13 cellular contexts compared by ENCODE assay signal in genomic region chr2:127516031-127516430, GRCh38. TPM values are rescaled to one million over a fixed set of nuclear protein-coding genes. Genes with fewer than 3 reads are reported as not detected.
DNase-seq lines count a peak whose midpoint lies in the region; ATAC-seq, FAIRE-seq and TF ChIP-seq lines count a peak whose summit lies in the region.
"Had no signal": no experiment of that assay in that cellular context is flagged by ENCODE, and none has a peak within 500 bp of the region (broad histone marks: within the 10 kb centered on the region; RNA-seq: fewer than 3 reads in every experiment).

No MANE protein-coding gene starts in this region.

- no peaks in the 10 kb centered on the region for H3K9me2 ChIP-seq in GM23338 (ENCODE audit: insufficient read depth)

- H3K9me3 Mint-ChIP-seq in GM23338, result no peaks in the 10 kb centered on the region

- H3K27ac Mint-ChIP-seq in GM23338, result no peak overlapping the region
- H3K27ac Mint-ChIP-seq: progenitor cell of endocrine pancreas had no signal

- H4K20me1 ChIP-seq in GM23338 (replicated peaks; ENCODE audit: insufficient read depth) (peaks cover 89% of the 10 kb centered on the region), smooth muscle cell (ENCODE audit: low read depth) (peaks cover 100% of the 10 kb centered on the region)

- H3K4me2 ChIP-seq in GM23338 (peak overlapping the region; percentile 56; the same call in 1 of the 2 replicates), smooth muscle cell (peak overlapping the region; percentile 29)

- TF ChIP-seq POLR2A in body of pancreas (IDR thresholded peaks at IDR 0.05), result no peak

- H3F3A ChIP-seq in GM23338 (replicated peaks; ENCODE audit: low read depth), result no peaks in the 10 kb centered on the region
- peaks cover 3% of the 10 kb centered on the region for H3F3A ChIP-seq in smooth muscle cell (ENCODE audit: low read depth)

- no peak overlapping the region for H3K4me3 Mint-ChIP-seq in GM23338

- in situ Hi-C loops in KBM-7 (cut with MboI; ENCODE audit: low pct_unique_long_range_greater_than_20kb, low sequenced_read_pairs), result no loop called here

- peaks cover 36% of the 10 kb centered on the region for H3K4me1 Mint-ChIP-seq in GM23338

- H3K27ac ChIP-seq in GM23338 (ENCODE audit: low read depth), result peak overlapping the region; percentile 58
- no peak overlapping the region for H3K27ac ChIP-seq in body of pancreas
- peak overlapping the region; percentile 56 for H3K27ac ChIP-seq in smooth muscle cell (ENCODE audit: low read depth)
- H3K27ac ChIP-seq in small intestine (ENCODE audit: low read depth in 1 of 2, low read length in 1 of 2), result peak overlapping the region in 1 of 2 donors; percentile 9
- H3K27ac ChIP-seq: SK-N-MC had no signal

- peaks cover 37% of the 10 kb centered on the region for H3K36me3 Mint-ChIP-seq in GM23338 (ENCODE audit: low read depth)

- H3K79me2 ChIP-seq in GM23338 (replicated peaks; ENCODE audit: insufficient read depth) (peaks cover 100% of the 10 kb centered on the region), smooth muscle cell (ENCODE audit: low read depth) (peaks cover 98% of the 10 kb centered on the region)

- H3K36me3 ChIP-seq in GM23338 (ENCODE audit: insufficient read depth) (peaks cover 13% of the 10 kb centered on the region), body of pancreas (replicated peaks in 1 of 2; ENCODE audit: insufficient read depth in 1 of 2, low read depth in 2 of 2) (peaks cover 0 to 4% of the 10 kb centered on the region in 2 donors), smooth muscle cell (ENCODE audit: low read depth) (no peaks in the 10 kb centered on the region), small intestine (ENCODE audit: control insufficient read depth in 2 of 2, insufficient read depth in 2 of 2, low read length in 2 of 2) (peaks cover 4 to 16% of the 10 kb centered on the region in 2 donors)

- TF ChIP-seq CTCF in GM23338 (conservative IDR thresholded peaks at IDR 0.05; ENCODE audit: low read depth in 2 of 2) (no peak), body of pancreas (IDR thresholded peaks at IDR 0.05) (no peak), smooth muscle cell (IDR thresholded peaks at IDR 0.05; ENCODE audit: borderline replicate concordance, insufficient read depth, poor library complexity, severe bottlenecking) (no peak)

- H3K4me3 ChIP-seq in GM23338 (no peak overlapping the region), body of pancreas (no peak overlapping the region), smooth muscle cell (no peak overlapping the region), small intestine (ENCODE audit: low read depth in 1 of 2, low read length in 2 of 2) (no peak overlapping the region)
- H3K4me3 ChIP-seq: SK-N-MC had no signal

- H3K27me3 ChIP-seq in GM23338 (ENCODE audit: insufficient read depth) (no peaks in the 10 kb centered on the region), body of pancreas (no peaks in the 10 kb centered on the region), smooth muscle cell (ENCODE audit: low read depth) (no peaks in the 10 kb centered on the region), small intestine (ENCODE audit: control insufficient read depth in 2 of 2, insufficient read depth in 2 of 2, low read length in 2 of 2) (no peaks in the 10 kb centered on the region)

- DNase-seq in GM23338 (ENCODE audit: low spot score) (no peak), body of pancreas (peak in 2 of 4 donors; percentile 29 to 59), hypothalamus (lab: John Stamatoyannopoulos, UW) (peak in 42 of 51 donors; percentile 3 to 85 (median 64)), smooth muscle cell (lab: John Stamatoyannopoulos, UW; ENCODE audit: unreplicated experiment) (no peak), KBM-7 (no peak), small intestine (no peak)
- no peak for DNase-seq in activated CD8-positive, alpha-beta memory T cell treated with anti-CD3 and anti-CD28 coated beads, Interleukin-2, amount 50 U/mL, for 48 hours
- DNase-seq: activated T-cell treated with anti-CD3 and anti-CD28 coated beads, Interleukin-2, amount 50 U/mL, for 48 hours; NCI-H1436 treated with DMSO at 0.1 percent for 48 hours; stimulated activated CD8-positive, alpha-beta memory T cell treated with anti-CD3 and anti-CD28 coated beads, Interleukin-4, amount 100 ng/mL, for 48 hours had no signal

- H3K4me1 ChIP-seq in GM23338 (ENCODE audit: insufficient read depth) (peaks cover 37% of the 10 kb centered on the region), body of pancreas (peaks cover 6% of the 10 kb centered on the region), smooth muscle cell (ENCODE audit: low read depth) (peaks cover 5% of the 10 kb centered on the region), small intestine (ENCODE audit: control insufficient read depth in 2 of 2, insufficient read depth in 1 of 2, low read depth in 1 of 2, low read length in 1 of 2) (peaks cover 2 to 8% of the 10 kb centered on the region in 2 donors)

- H3K27me3 Mint-ChIP-seq in GM23338 (ENCODE audit: insufficient read depth, low read depth, poor library complexity), result peaks cover 4% of the 10 kb centered on the region
- H3K27me3 Mint-ChIP-seq: progenitor cell of endocrine pancreas had no signal

- H2AFZ ChIP-seq in GM23338 (no peak overlapping the region), smooth muscle cell (ENCODE audit: low read depth) (no peak overlapping the region)

- no peak for FAIRE-seq in small intestine (lab: Jason Lieb, UNC)

- ATAC-seq in GM23338 (no peak), body of pancreas (peak; percentile 33), HG02973 (IDR thresholded peaks at IDR 0.05; ENCODE audit: unreplicated experiment) (no peak)

- intact Hi-C loops in body of pancreas (cut with DNase I), result no loop called here

- WGBS in body of pancreas, 2 donors, result 93 to 96% methylated on average over 10 of the region's 10 CpGs
- 93% methylated on average over 10 of the region's 10 CpGs for WGBS in smooth muscle cell (ENCODE audit: low lambda C conversion rate)
- 86 to 92% (median 90%) methylated on average over 10 of the region's 10 CpGs for WGBS in small intestine, 3 donors

- peak overlapping the region; percentile 29 for H3K9ac ChIP-seq in smooth muscle cell (ENCODE audit: low read depth)

- H3K9me3 ChIP-seq in body of pancreas (no peaks in the 10 kb centered on the region), smooth muscle cell (replicated peaks; ENCODE audit: low read depth) (no peaks in the 10 kb centered on the region), small intestine (ENCODE audit: control insufficient read depth, low read depth) (no peaks in the 10 kb centered on the region)

TF ChIP-seq in GM23338, 12 proteins besides CTCF, POLR2A, EP300 and RAD21 (continues in another document):
- TF ChIP-seq REST (IDR thresholded peaks at IDR 0.05; ENCODE audit: unreplicated experiment) (no peak), ZNF331 (CRISPR knock-in tag; IDR thresholded peaks at IDR 0.05; ENCODE audit: low read depth) (no peak), CREB1 (CRISPR knock-in tag; IDR thresholded peaks at IDR 0.05; ENCODE audit: low read depth) (no peak), JUNB (IDR thresholded peaks at IDR 0.05; ENCODE audit: unreplicated experiment) (no peak), STAT1 (IDR thresholded peaks at IDR 0.05; ENCODE audit: unreplicated experiment) (no peak), POLR2AphosphoS5 (IDR thresholded peaks at IDR 0.05; ENCODE audit: low read depth) (no peak), ETS1 (IDR thresholded peaks at IDR 0.05) (no peak)

RNA-seq across cellular contexts. Expression of gene IWS1, which starts 10.3 kb away (rescaled TPM):
- 56.0 and 82.8 TPM in 2 replicates for total RNA-seq in GM23338 (2014; rRNA removed; shearing (Covaris generic))
- polyA plus RNA-seq in GM23338 (2016; fragmentation: Nextera tagmentation; extraction: Ambion mirVana), result 84.4 and 97.2 TPM in 2 replicates
- 10 to 100 TPM; 25.9 to 26.7 TPM for total RNA-seq in body of pancreas
- total RNA-seq in smooth muscle cell, result 36.1 and 38.0 TPM in 2 replicates
- polyA plus RNA-seq in smooth muscle cell, result 31.2 and 48.5 TPM in 2 replicates
- 10 to 100 TPM; 23.3 to 53.0 (median 43.8) TPM for polyA plus RNA-seq in small intestine

RNA-seq across cellular contexts. Expression of gene MYO7B, which starts 19.5 kb away (rescaled TPM):
- total RNA-seq in GM23338 (2014; rRNA removed; shearing (Covaris generic)), result not detected in 2 replicates
- polyA plus RNA-seq in GM23338 (2016; fragmentation: Nextera tagmentation; extraction: Ambion mirVana) (not detected in 2 replicates), smooth muscle cell (0.35 TPM in 1 of 2 replicates, not detected in the other), small intestine (100 to 1,000 TPM in 2 of 3 donors, 10 to 100 TPM in 1; 85.6 to 617 (median 598) TPM)
- total RNA-seq in body of pancreas (1 to 10 TPM in 1 of 2 donors, under 1 TPM in 1; 0.33 to 1.8 TPM), smooth muscle cell (0.04 and 0.09 TPM in 2 replicates)
- total RNA-seq: progenitor cell of endocrine pancreas had no signal

Comparison
In these comparisons a context has a peak if more than half of its experiments do, and no peak if none do; other contexts are left out.
1. DNase-seq: peak in hypothalamus (42 of 51); none in GM23338 (single experiment), smooth muscle cell (single experiment), KBM-7 (single experiment), small intestine (single experiment) and activated CD8-positive, alpha-beta memory T cell treated with anti-CD3 and anti-CD28 coated beads, Interleukin-2, amount 50 U/mL, for 48 hours (single experiment).
2. H3K27ac ChIP-seq: peak in GM23338 (single experiment) and smooth muscle cell (single experiment); none in body of pancreas (0 of 4).